ENCODE assay signal across 8 cellular contexts in genomic region chr5:32710335-32710858, GRCh38. TPM values are rescaled to one million over a fixed set of nuclear protein-coding genes. Genes with fewer than 3 reads are reported as not detected.
DNase-seq lines count a peak whose midpoint lies in the region; ATAC-seq, FAIRE-seq and TF ChIP-seq lines count a peak whose summit lies in the region.

No MANE protein-coding gene starts in this region.

- no peaks in the 10 kb centered on the region for H3K36me3 ChIP-seq in KMS-11 (ENCODE audit: insufficient read depth)
- H3K36me3 ChIP-seq in breast epithelium: no peaks in the 10 kb centered on the region
- H3K36me3 ChIP-seq in HepG2 (replicated peaks in 1 of 2; ENCODE audit: control insufficient read depth in 1 of 2, insufficient read depth in 2 of 2, low read length in 2 of 2): no peaks in the 10 kb centered on the region
- H3K36me3 ChIP-seq in tibial artery: no peaks in the 10 kb centered on the region

- H3K9me3 ChIP-seq in breast epithelium (no peaks in the 10 kb centered on the region), HepG2 (ENCODE audit: low read length) (no peaks in the 10 kb centered on the region), tibial artery (no peaks in the 10 kb centered on the region)

- H3K4me1 ChIP-seq in KMS-11 (ENCODE audit: low read depth, poor library complexity, severe bottlenecking) (no peaks in the 10 kb centered on the region), breast epithelium (peaks cover 3 to 18% of the 10 kb centered on the region in 2 donors), HepG2 (ENCODE audit: insufficient read depth, low read length) (no peaks in the 10 kb centered on the region), tibial artery (peaks cover 0 to 26% (median 8%) of the 10 kb centered on the region in 4 donors)

- TF ChIP-seq RAD21 in HepG2 (CRISPR knock-in tag; IDR thresholded peaks at IDR 0.05): no peak

- in situ Hi-C loops in HepG2 (cut with HindIII; ENCODE audit: extremely low pct_ligation_motif_present, low pct_unique_long_range_greater_than_20kb): loop anchor here (25.0 kb wide), 2 partner anchors 227 to 477 kb away; no protein-coding TSS in a partner anchor

- TF ChIP-seq POLR2A in breast epithelium (IDR thresholded peaks at IDR 0.05) (no peak), HepG2 (IDR thresholded peaks at IDR 0.05; ENCODE audit: insufficient read depth in 1 of 2, low read depth in 2 of 2, low read length in 2 of 2) (no peak)

- no peak for TF ChIP-seq CTCF in GM12875 (IDR thresholded peaks at IDR 0.05; ENCODE audit: borderline replicate concordance, insufficient read depth, low read depth, low read length)
- TF ChIP-seq CTCF in KMS-11 (conservative IDR thresholded peaks at IDR 0.05; ENCODE audit: low read depth, low read length): no peak
- TF ChIP-seq CTCF in breast epithelium (IDR thresholded peaks at IDR 0.05): no peak
- TF ChIP-seq CTCF in HepG2 (CRISPR knock-in tag; IDR thresholded peaks at IDR 0.05): no peak
- TF ChIP-seq CTCF in tibial artery (IDR thresholded peaks at IDR 0.05): no peak

- H3K27me3 ChIP-seq in KMS-11 (ENCODE audit: insufficient read depth, low read depth) (no peaks in the 10 kb centered on the region), breast epithelium (peaks cover 0 to 33% of the 10 kb centered on the region in 2 donors), HepG2 (ENCODE audit: control insufficient read depth in 1 of 2, insufficient read depth in 2 of 2, low read length in 2 of 2) (peaks cover 2 to 5% of the 10 kb centered on the region in 2 experiments; a peak in 4 of 5 replicates), tibial artery (no peaks in the 10 kb centered on the region)

- H4K20me1 ChIP-seq in KMS-11 (ENCODE audit: insufficient read depth) (no peaks in the 10 kb centered on the region), HepG2 (ENCODE audit: insufficient read depth, low read length) (no peaks in the 10 kb centered on the region)

- no peak for FAIRE-seq in HepG2 (lab: Jason Lieb, UNC)

- H3K4me2 ChIP-seq in KMS-11: peak overlapping the region; percentile 83
- H3K4me2 ChIP-seq in HepG2 (ENCODE audit: low read depth, low read length): peak overlapping the region; percentile 79

- intact Hi-C loops in breast epithelium (cut with DNase I; ENCODE audit: low total_unique reads) (loop anchor here (5.0 kb wide), 1 partner anchor 208 kb away; no protein-coding TSS in a partner anchor), HepG2 (cut with micrococcal nuclease; ENCODE audit: unreplicated experiment) (no loop called here), tibial artery (cut with DNase I; ENCODE audit: low total_unique reads) (loop anchor here (5.0 kb wide), 2 partner anchors 52 to 142 kb away; no protein-coding TSS in a partner anchor)

- TF ChIP-seq EP300 in HepG2 (IDR thresholded peaks at IDR 0.05; ENCODE audit: low read depth in 2 of 2, low read length in 2 of 2) (no peak), HepG2 (CRISPR knock-in tag; IDR thresholded peaks at IDR 0.05; ENCODE audit: borderline replicate concordance) (no peak)

- peak overlapping the region; percentile 16; the same call in 1 of the 2 replicates for H3K9ac ChIP-seq in KMS-11
- no peak overlapping the region for H3K9ac ChIP-seq in HepG2 (ENCODE audit: insufficient read depth, low read depth, low read length)

- H3K27ac ChIP-seq in KMS-11 (no peak overlapping the region), breast epithelium (peak overlapping the region in 1 of 2 donors; percentile 21), HepG2 (ENCODE audit: extremely low read length, insufficient read depth, low read length) (no peak overlapping the region), tibial artery (peak overlapping the region; percentile 77 to 95)

- H2AFZ ChIP-seq in KMS-11 (ENCODE audit: low read depth): peak overlapping the region; percentile 99
- no peak overlapping the region for H2AFZ ChIP-seq in HepG2 (ENCODE audit: low read length)

- DNase-seq in breast epithelium (ENCODE audit: low spot score in 2 of 2) (no peak), HepG2 (ENCODE audit: low spot score) (no peak), tibial artery (peak in 1 of 2 donors; percentile 76), inferior parietal cortex (ENCODE audit: extremely low spot score) (no peak)

- H3K79me2 ChIP-seq in KMS-11 (ENCODE audit: insufficient read depth, low read depth): no peaks in the 10 kb centered on the region
- H3K79me2 ChIP-seq in HepG2 (ENCODE audit: insufficient read depth, low read length): no peaks in the 10 kb centered on the region

- H3K4me3 ChIP-seq in GM12875 (ENCODE audit: low read depth, low read length) (peak overlapping the region; percentile 46), KMS-11 (IDR thresholded peaks at IDR 0.05; ENCODE audit: insufficient read depth, low read depth, low read length) (peak overlapping the region; percentile 51), breast epithelium (peak overlapping the region; percentile 56 to 86 (median 58)), HepG2 (replicated peaks in 1 of 3; ENCODE audit: insufficient read depth in 1 of 3, low read depth in 2 of 3, low read length in 3 of 3) (peak overlapping the region; percentile 36 to 72 (median 49)), tibial artery (peak overlapping the region; percentile 76 to 78)

- WGBS in HepG2 (ENCODE audit: low lambda C conversion rate): 2% methylated on average over 14 of the region's 29 CpGs

- POLR2A ChIA-PET in HepG2 (lab: Yijun Ruan, JAX): no interaction called here

- BruUV-seq in HepG2 (replicated peaks; lab: Mats Ljungman, UMichigan): no TSS peak

- ATAC-seq in HepG2: peak; percentile 78
- ATAC-seq in HG03025 (IDR thresholded peaks at IDR 0.05; ENCODE audit: low FRiP score, unreplicated experiment): no peak
- no peak for ATAC-seq in HG03469 (IDR thresholded peaks at IDR 0.05; ENCODE audit: unreplicated experiment)

- CTCF ChIA-PET in HepG2 (lab: Yijun Ruan, JAX; ENCODE audit: low intra/inter-chr PET ratio, low total read pairs): no interaction called here

TF ChIP-seq in HepG2, 621 proteins besides CTCF, POLR2A, EP300 and RAD21 (continues in another document):
- TF ChIP-seq ATF7 (IDR thresholded peaks at IDR 0.05): no peak
- no peak for TF ChIP-seq ATF7 (CRISPR knock-in tag; IDR thresholded peaks at IDR 0.05)
- TF ChIP-seq HNF4G (IDR thresholded peaks at IDR 0.05; ENCODE audit: borderline replicate concordance, low read depth, low read length): no peak
- no peak for TF ChIP-seq HNF4G (CRISPR knock-in tag; IDR thresholded peaks at IDR 0.05; ENCODE audit: borderline replicate concordance, low read depth)
- TF ChIP-seq TAF1 (CRISPR knock-in tag; IDR thresholded peaks at IDR 0.05): 0 out of 2 replicates have a peak, but pooled peaks have one; percentile 28
- TF ChIP-seq ZNF253 (CRISPR knock-in tag; IDR thresholded peaks at IDR 0.05; ENCODE audit: borderline replicate concordance): no peak
- peak; percentile 29; the same call in 1 of the 2 replicates for TF ChIP-seq GABPB1 (CRISPR knock-in tag; IDR thresholded peaks at IDR 0.05)
- TF ChIP-seq RXRA (CRISPR knock-in tag; IDR thresholded peaks at IDR 0.05): 0 out of 2 replicates have a peak, but pooled peaks have one; percentile 6
- TF ChIP-seq MYPOP (CRISPR knock-in tag; IDR thresholded peaks at IDR 0.05): 0 out of 2 replicates have a peak, but pooled peaks have one; percentile 48
- no peak for TF ChIP-seq NR2C2 (CRISPR knock-in tag; IDR thresholded peaks at IDR 0.05; ENCODE audit: borderline replicate concordance)
- no peak for TF ChIP-seq SP140L (CRISPR knock-in tag; IDR thresholded peaks at IDR 0.05; ENCODE audit: borderline replicate concordance)

RNA-seq across cellular contexts. Expression of gene NPR3, which starts 0.7 kb away (rescaled TPM):
- total RNA-seq in breast epithelium (10 to 100 TPM in 1 of 3 donors, 1 to 10 TPM in 2; 1.9 to 44.2 (median 2.0) TPM), HepG2 (2016; rRNA removed; fragmentation: Illumina TruSeq; extraction: Trizol) (not detected in 2 replicates)
- total RNA-seq in HepG2 (2016; cell fraction: cytosol; rRNA removed; fragmentation: Illumina TruSeq; extraction: Trizol; ENCODE audit: low read depth): not detected in 2 replicates
- 0.09 TPM in 1 of 2 replicates, not detected in the other for total RNA-seq in HepG2 (2016; cell fraction: insoluble cytoplasmic fraction; rRNA removed; fragmentation: Illumina TruSeq; extraction: Trizol)
- total RNA-seq in HepG2 (2016; cell fraction: membrane; rRNA removed; fragmentation: Illumina TruSeq; extraction: Trizol): not detected in 2 replicates
- total RNA-seq in HepG2 (2016; cell fraction: nucleus; rRNA removed; fragmentation: Illumina TruSeq; extraction: Trizol): 0.19 TPM in 1 of 2 replicates, not detected in the other
- polyA plus RNA-seq in HepG2 (2011; rRNA removed): 0.01 TPM in 2 replicates
- 0.03 and 0.04 TPM in 2 replicates for polyA plus RNA-seq in HepG2 (2011; cell fraction: cytosol; rRNA removed)
- 0.13 and 0.21 TPM in 2 replicates for polyA plus RNA-seq in HepG2 (2011; cell fraction: nucleus; rRNA removed)
- polyA plus RNA-seq in HepG2 (2012): 0.07 TPM in 1 of 2 replicates, not detected in the other
- not detected in 2 replicates for polyA plus RNA-seq in HepG2 (2016; cell fraction: cytosol; fragmentation: Illumina TruSeq; extraction: Trizol; ENCODE audit: low read depth)
- not detected in 2 replicates for polyA plus RNA-seq in HepG2 (2016; cell fraction: insoluble cytoplasmic fraction; fragmentation: Illumina TruSeq; extraction: Trizol; ENCODE audit: low read depth)
- polyA plus RNA-seq in HepG2 (2016; cell fraction: membrane; fragmentation: Illumina TruSeq; extraction: Trizol; ENCODE audit: low read depth): not detected in 2 replicates
- polyA plus RNA-seq in HepG2 (2016; cell fraction: nucleus; fragmentation: Illumina TruSeq; extraction: Trizol; ENCODE audit: insufficient read depth, low read depth): not detected in 2 replicates
- 0.04 and 17.6 TPM in 2 replicates for polyA minus RNA-seq in HepG2 (2011; rRNA and poly(A)+ RNA removed; ENCODE audit: low replicate concordance)
- not detected in 2 replicates for polyA minus RNA-seq in HepG2 (2011; cell fraction: cytosol; rRNA and poly(A)+ RNA removed)
- 0.50 and 0.64 TPM in 2 replicates for polyA minus RNA-seq in HepG2 (2011; cell fraction: nucleus; rRNA and poly(A)+ RNA removed)

Comparison
In these comparisons a context has a peak if more than half of its experiments do, and no peak if none do; other contexts are left out.
1. H3K27ac ChIP-seq: peak in tibial artery (2 of 2); none in KMS-11 (single experiment) and HepG2 (single experiment).
2. Peak in every context shown above with its lines, with median percentiles within 50 percentile points of each other: H3K4me3 ChIP-seq.